ENCODE assay signal across 8 cellular contexts in the genomic region with DNA sequence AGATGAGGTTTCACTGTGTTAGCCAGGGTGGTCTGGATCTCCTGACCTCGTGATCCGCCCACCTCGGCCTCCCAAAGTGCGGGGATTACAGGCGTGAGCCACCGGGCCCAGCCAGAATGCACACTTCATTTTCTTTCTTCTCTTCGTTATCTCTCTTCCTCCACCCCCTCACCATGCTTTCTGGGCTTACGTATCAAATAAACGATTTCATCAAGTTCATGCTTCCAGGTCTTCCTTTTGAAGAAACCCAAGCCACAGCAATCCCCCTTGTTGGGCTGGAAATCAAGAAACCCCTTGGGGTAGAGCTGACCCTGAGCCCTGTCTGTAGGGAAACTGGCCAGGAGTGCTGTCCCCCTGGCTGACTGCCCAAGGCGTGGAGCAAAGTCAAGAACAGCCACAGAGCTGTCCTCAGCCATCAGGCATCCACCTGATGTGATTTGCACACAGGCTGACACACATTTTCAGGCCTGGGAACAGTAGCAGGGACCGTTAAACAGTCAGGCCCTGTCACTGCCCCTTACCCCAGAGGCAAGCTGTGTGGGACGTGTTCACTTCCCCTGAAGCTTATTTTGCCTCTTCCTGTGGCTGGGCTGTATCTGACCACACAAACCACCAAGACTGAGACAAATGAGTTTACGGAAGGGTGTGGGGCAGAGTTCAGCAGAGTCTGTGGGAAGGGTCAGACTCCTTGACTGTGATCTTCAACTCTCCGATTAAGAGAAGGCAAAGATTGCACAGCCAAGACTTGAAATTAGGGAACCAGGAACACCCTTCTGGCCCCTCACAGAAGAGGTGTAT.
DNase-seq lines count a peak whose midpoint lies in the region; ATAC-seq and TF ChIP-seq lines count a peak whose summit lies in the region.

No MANE protein-coding gene starts in this region.

- no peaks in the 10 kb centered on the region for H3K36me3 ChIP-seq in Loucy (ENCODE audit: insufficient read depth, low read length)

- peaks cover 6% of the 10 kb centered on the region for H3F3A ChIP-seq in Loucy (ENCODE audit: low read depth)

- H4K20me1 ChIP-seq in Loucy (ENCODE audit: insufficient read depth, low read length, poor library complexity, severe bottlenecking), result no peaks in the 10 kb centered on the region

- peak overlapping the region; percentile 54 for H3K9ac ChIP-seq in Loucy (ENCODE audit: low read depth, low read length, poor library complexity, severe bottlenecking)

- no peak overlapping the region for H2AFZ ChIP-seq in Loucy (ENCODE audit: low read length)

- no peaks in the 10 kb centered on the region for H3K27me3 ChIP-seq in Loucy (ENCODE audit: insufficient read depth, low read length, poor library complexity, severe bottlenecking)

- peak; percentile 99 for ATAC-seq in GM21717 (IDR thresholded peaks at IDR 0.05; ENCODE audit: unreplicated experiment)

- peak; percentile 25 for DNase-seq in activated T-cell treated with anti-CD3 and anti-CD28 coated beads for 4 hours
- peak; percentile 10 to 30 for DNase-seq in hippocampal formation (lab: John Stamatoyannopoulos, UW)
- peak; percentile 69 to 74 for DNase-seq in stimulated activated CD8-positive, alpha-beta memory T cell treated with anti-CD3 and anti-CD28 coated beads, Interleukin-15, amount 100 ng/mL, for 48 hours (ENCODE audit: low read depth in 2 of 2)
- DNase-seq in DMS79 (lab: John Stamatoyannopoulos, UW), result no peak
- DNase-seq in SHP77 treated with DMSO at 0.1 percent for 48 hours (lab: John Stamatoyannopoulos, UW), result no peak

- H3K4me3 ChIP-seq in Loucy (ENCODE audit: low read length, poor library complexity, severe bottlenecking), result peak overlapping the region; percentile 57

- TF ChIP-seq POLR2A in GM10847 (IDR thresholded peaks at IDR 0.05; ENCODE audit: extremely low read depth, insufficient read length), result peak; percentile 48

- no peaks in the 10 kb centered on the region for H3K79me2 ChIP-seq in Loucy (ENCODE audit: insufficient read depth, low read length)

- peak overlapping the region; percentile 73 for H3K4me2 ChIP-seq in Loucy (ENCODE audit: low read depth, low read length, poor library complexity, severe bottlenecking)

- TF ChIP-seq CTCF in Loucy (conservative IDR thresholded peaks at IDR 0.05; ENCODE audit: low read length), result no peak

- peaks cover 13% of the 10 kb centered on the region for H3K9me3 ChIP-seq in Loucy (ENCODE audit: insufficient read depth, low read depth, low read length)

- peaks cover 40% of the 10 kb centered on the region for H3K4me1 ChIP-seq in Loucy (ENCODE audit: insufficient read depth, low read length, poor library complexity, severe bottlenecking)

- no peaks in the 10 kb centered on the region for H3K9me2 ChIP-seq in Loucy (replicated peaks; ENCODE audit: low read depth, low read length)

Comparison
In these comparisons a context has a peak if more than half of its experiments do, and no peak if none do; other contexts are left out.
1. DNase-seq: peak in activated T-cell treated with anti-CD3 and anti-CD28 coated beads for 4 hours (single experiment), hippocampal formation (2 of 2) and stimulated activated CD8-positive, alpha-beta memory T cell treated with anti-CD3 and anti-CD28 coated beads, Interleukin-15, amount 100 ng/mL, for 48 hours (2 of 2); none in DMS79 (single experiment) and SHP77 treated with DMSO at 0.1 percent for 48 hours (single experiment).